In genomic region chr1:48207536-48208075, GRCh38 we compare ENCODE assay signal across 28 cellular contexts. TPM values are rescaled to one million over a fixed set of nuclear protein-coding genes. Genes with fewer than 3 reads are reported as not detected.
"Had no signal": no experiment of that assay in that cellular context is flagged by ENCODE, and none has a peak within 500 bp of the region (broad histone marks: within the 10 kb centered on the region; RNA-seq: fewer than 3 reads in every experiment).

No MANE protein-coding gene starts in this region.

- H3K27me3 Mint-ChIP-seq: activated CD4-positive, alpha-beta T cell treated with anti-CD3 and anti-CD28 coated beads for 36 hours; activated naive CD8-positive, alpha-beta T cell treated with anti-CD3 and anti-CD28 coated beads, Interleukin-2, amount 10 ng/mL, durations not matched to agents 7 days and 5 days had no signal

- H3K36me3 ChIP-seq: adrenal gland, MG63, SJCRH30 had no signal

- H3K4me3 ChIP-seq: adrenal gland, MG63, SJCRH30 had no signal

- H3K4me1 ChIP-seq: adrenal gland, SJCRH30 had no signal

- H3K27ac ChIP-seq: adrenal gland, RWPE1, SJCRH30, VCaP had no signal

- H3K27me3 ChIP-seq: adrenal gland, MG63, SJCRH30 had no signal

- H3K4me1 Mint-ChIP-seq: activated CD4-positive, alpha-beta T cell treated with anti-CD3 and anti-CD28 coated beads for 36 hours; activated naive CD8-positive, alpha-beta T cell treated with anti-CD3 and anti-CD28 coated beads, Interleukin-2, amount 10 ng/mL, durations not matched to agents 7 days and 5 days had no signal

- H3K9me3 Mint-ChIP-seq: activated CD8-positive, alpha-beta T cell treated with anti-CD3 and anti-CD28 coated beads for 36 hours; activated naive CD8-positive, alpha-beta T cell treated with anti-CD3 and anti-CD28 coated beads, Interleukin-2, amount 10 ng/mL, durations not matched to agents 7 days and 5 days; activated T-cell treated with anti-CD3 and anti-CD28 coated beads, Interleukin-2, amount 50 U/mL, for 72 hours; activated T-helper 2 cell treated with anti-CD3 and anti-CD28 coated beads, Interferon-gamma antibody, Interleukin-2, Interleukin-4, amounts not matched to agents 10 μg/mL and 5 μg/mL and 100 μg/mL, durations not matched to agents 14 hours and 24 hours and 36 hours had no signal

- DNase-seq: activated CD4-positive, alpha-beta T cell treated with anti-CD3 and anti-CD28 coated beads for 36 hours; activated CD8-positive, alpha-beta memory T cell treated with anti-CD3 and anti-CD28 coated beads, Interleukin-2, amount 50 U/mL, for 4 hours; activated CD8-positive, alpha-beta T cell treated with anti-CD3 and anti-CD28 coated beads for 36 hours; activated gamma-delta T cell treated with Interleukin-2 at 50 U/mL for 16 hours; activated naive CD4-positive, alpha-beta T cell treated with anti-CD3 and anti-CD28 coated beads, Interleukin-2, amount 50 U/mL, for 16 hours; activated naive CD8-positive, alpha-beta T cell treated with anti-CD3 and anti-CD28 coated beads, Interleukin-2, amount 10 ng/mL, durations not matched to agents 7 days and 5 days; activated T-cell treated with anti-CD3 and anti-CD28 coated beads, Interleukin-2, amount 50 U/mL, for 72 hours; adrenal gland; anterior cingulate cortex; MG63; MV-4-11; NCI-H1105; NCI-H1436; NCI-H1694 treated with DMSO at 0.1 percent for 48 hours; NCI-H2029 treated with DMSO at 0.1 percent for 48 hours; NCI-H345; NCI-H510A; NCI-H526 treated with DMSO at 0.1 percent for 48 hours; OCI-M1; Right ventricle myocardium superior; SJCRH30; SK-N-SH; T-helper 1 cell had no signal

- ATAC-seq: activated CD4-positive, alpha-beta T cell treated with anti-CD3 and anti-CD28 coated beads for 36 hours; activated CD8-positive, alpha-beta T cell treated with anti-CD3 and anti-CD28 coated beads for 36 hours; activated T-cell treated with anti-CD3 and anti-CD28 coated beads, Interleukin-2, amount 50 U/mL, for 72 hours; Panc1 had no signal

- H3K4me3 Mint-ChIP-seq: activated CD4-positive, alpha-beta T cell treated with anti-CD3 and anti-CD28 coated beads for 36 hours; activated CD8-positive, alpha-beta T cell treated with anti-CD3 and anti-CD28 coated beads for 36 hours; activated naive CD8-positive, alpha-beta T cell treated with anti-CD3 and anti-CD28 coated beads, Interleukin-2, amount 10 ng/mL, durations not matched to agents 7 days and 5 days; activated T-cell treated with anti-CD3 and anti-CD28 coated beads, Interleukin-2, amount 50 U/mL, for 72 hours had no signal

- H3K36me3 Mint-ChIP-seq: activated naive CD8-positive, alpha-beta T cell treated with anti-CD3 and anti-CD28 coated beads, Interleukin-2, amount 10 ng/mL, durations not matched to agents 7 days and 5 days had no signal

- H3K9me3 ChIP-seq: adrenal gland, MG63, SJCRH30, SK-N-SH had no signal

- H3K27ac Mint-ChIP-seq: activated CD4-positive, alpha-beta T cell treated with anti-CD3 and anti-CD28 coated beads for 36 hours; activated CD8-positive, alpha-beta T cell treated with anti-CD3 and anti-CD28 coated beads for 36 hours; activated naive CD8-positive, alpha-beta T cell treated with anti-CD3 and anti-CD28 coated beads, Interleukin-2, amount 10 ng/mL, durations not matched to agents 7 days and 5 days; activated T-cell treated with anti-CD3 and anti-CD28 coated beads, Interleukin-2, amount 50 U/mL, for 72 hours; activated T-helper 2 cell treated with anti-CD3 and anti-CD28 coated beads, Interferon-gamma antibody, Interleukin-2, Interleukin-4, amounts not matched to agents 10 μg/mL and 5 μg/mL and 100 μg/mL, durations not matched to agents 14 hours and 24 hours and 36 hours had no signal

RNA-seq across cellular contexts. Expression of gene SLC5A9, which starts 14.9 kb away (rescaled TPM):
- total RNA-seq: activated CD4-positive, alpha-beta T cell treated with anti-CD3 and anti-CD28 coated beads for 36 hours; activated CD8-positive, alpha-beta T cell treated with anti-CD3 and anti-CD28 coated beads for 36 hours; activated naive CD8-positive, alpha-beta T cell treated with anti-CD3 and anti-CD28 coated beads, Interleukin-2, amount 10 ng/mL, durations not matched to agents 7 days and 5 days; activated T-cell treated with anti-CD3 and anti-CD28 coated beads, Interleukin-2, amount 50 U/mL, for 72 hours; activated T-helper 2 cell treated with anti-CD3 and anti-CD28 coated beads, Interferon-gamma antibody, Interleukin-2, Interleukin-4, amounts not matched to agents 10 μg/mL and 5 μg/mL and 100 μg/mL, durations not matched to agents 14 hours and 24 hours and 36 hours; SJCRH30; T-helper 2 cell treated with Interferon-gamma antibody and Interleukin-4, amounts not matched to agents 100 ng/mL and 5 ng/mL, for 36 hours had no signal
- polyA plus RNA-seq: SK-N-SH had no signal
